ENCODE assay signal across 10 cellular contexts in the genomic region with DNA sequence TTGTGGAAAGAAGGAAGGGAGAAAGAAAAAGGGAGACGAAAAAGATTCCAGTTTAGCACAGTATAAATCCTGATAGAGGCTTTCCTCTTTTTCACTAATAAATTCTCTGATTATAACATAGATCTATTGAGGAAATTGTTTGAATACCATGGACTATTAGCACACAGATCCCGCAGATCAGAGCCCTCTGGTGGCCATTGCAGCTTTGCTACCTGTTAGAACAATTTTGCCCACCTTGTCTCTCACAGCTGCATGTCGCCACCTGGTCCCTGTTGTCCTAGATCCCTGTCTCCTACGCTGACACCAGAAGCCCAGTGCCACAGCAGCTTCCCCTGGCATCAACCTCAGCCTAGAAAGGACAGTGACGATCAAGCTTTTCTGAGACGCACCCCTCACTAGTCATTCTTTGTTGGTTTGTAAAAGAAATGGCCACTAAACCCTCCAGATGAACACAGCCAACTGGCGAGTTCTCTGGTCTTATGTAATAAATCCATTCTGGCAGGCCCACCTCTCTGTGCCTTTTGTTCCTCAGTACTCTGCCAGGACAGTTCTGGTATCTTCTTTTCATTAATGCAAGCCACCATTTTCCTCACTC. TPM values are rescaled to one million over a fixed set of nuclear protein-coding genes. Genes with fewer than 3 reads are reported as not detected.
DNase-seq lines count a peak whose midpoint lies in the region; ATAC-seq, FAIRE-seq and TF ChIP-seq lines count a peak whose summit lies in the region.
"Had no signal": no experiment of that assay in that cellular context is flagged by ENCODE, and none has a peak within 500 bp of the region (broad histone marks: within the 10 kb centered on the region; RNA-seq: fewer than 3 reads in every experiment).

No MANE protein-coding gene starts in this region.

- FAIRE-seq in keratinocyte (lab: Jason Lieb, UNC) (no peak), H54 (lab: Jason Lieb, UNC) (no peak)

- no peak for ATAC-seq in GM18505 (IDR thresholded peaks at IDR 0.05; ENCODE audit: unreplicated experiment)

- H3K4me3 ChIP-seq in HAP-1 (no peak overlapping the region), keratinocyte (ENCODE audit: control insufficient read depth in 2 of 3, extremely low read depth in 1 of 3, insufficient read depth in 2 of 3, low read depth in 1 of 3, low read length in 3 of 3) (no peak overlapping the region)
- H3K4me3 ChIP-seq: lung, SK-N-MC had no signal

- H3K9me3 ChIP-seq in HAP-1 (no peaks in the 10 kb centered on the region), keratinocyte (ENCODE audit: control insufficient read depth, low read depth, low read length) (no peaks in the 10 kb centered on the region)

- TF ChIP-seq CTCF in keratinocyte (optimal IDR thresholded peaks at IDR 0.05 in 1 of 3, IDR thresholded peaks at IDR 0.05 in 1 of 3, conservative IDR thresholded peaks at IDR 0.05 in 1 of 3; ENCODE audit: extremely low read depth in 1 of 3, insufficient read depth in 2 of 3, low read length in 3 of 3) = peak; percentile 50 to 71 (median 69)

- H3K79me2 ChIP-seq in keratinocyte (ENCODE audit: control insufficient read depth, insufficient read depth, low read length) = no peaks in the 10 kb centered on the region

- TF ChIP-seq POLR2A in H54 (IDR thresholded peaks at IDR 0.05; ENCODE audit: low read depth, low read length) (no peak), GM18505 (IDR thresholded peaks at IDR 0.05; ENCODE audit: borderline replicate concordance, extremely low read depth, insufficient read depth, insufficient read length) (no peak)

- H4K20me1 ChIP-seq in keratinocyte (ENCODE audit: control insufficient read depth, extremely low read depth, insufficient read depth, low read length) = no peaks in the 10 kb centered on the region

- H3K9me1 ChIP-seq in keratinocyte (ENCODE audit: control insufficient read depth, extremely low read depth, insufficient read depth, low read length) = no peaks in the 10 kb centered on the region

- dilution Hi-C loops in keratinocyte (cut with MboI; ENCODE audit: extremely low pct_ligation_motif_present, low sequenced_read_pairs) = no loop called here

- no peaks in the 10 kb centered on the region for H3K27me3 ChIP-seq in HAP-1 (ENCODE audit: low read depth)
- no peaks in the 10 kb centered on the region for H3K27me3 ChIP-seq in keratinocyte (ENCODE audit: control insufficient read depth, extremely low read depth, insufficient read depth, low read length)

- H3K36me3 ChIP-seq in HAP-1 (replicated peaks) (no peaks in the 10 kb centered on the region), keratinocyte (ENCODE audit: control insufficient read depth in 2 of 2, extremely low read depth in 1 of 2, insufficient read depth in 2 of 2, low read length in 2 of 2) (no peaks in the 10 kb centered on the region)

- no peak overlapping the region for H2AFZ ChIP-seq in keratinocyte (ENCODE audit: control insufficient read depth, low read length)

- no peak overlapping the region for H3K27ac ChIP-seq in keratinocyte (ENCODE audit: control insufficient read depth, insufficient read depth, low read length)
- H3K27ac ChIP-seq: SK-N-MC had no signal

- no peak overlapping the region for H3K9ac ChIP-seq in keratinocyte (ENCODE audit: control insufficient read depth, extremely low read depth, insufficient read depth, low read length)

- DNase-seq in DMS53 treated with DMSO at 0.1 percent for 48 hours (lab: John Stamatoyannopoulos, UW; ENCODE audit: unreplicated experiment) (peak; percentile 17), HAP-1 (ENCODE audit: low spot score in 2 of 2) (peak; percentile 28 to 58), RKO (ENCODE audit: low spot score) (peak; percentile 17), keratinocyte (ENCODE audit: low read depth, low spot score) (no peak), amygdala (lab: John Stamatoyannopoulos, UW) (no peak), H54 (ENCODE audit: insufficient read length, low spot score) (no peak)
- DNase-seq in activated naive CD4-positive, alpha-beta T cell treated with Interleukin-2 at 50 U/mL for 16 hours = no peak

- in situ Hi-C loops in HAP-1 (cut with MboI; ENCODE audit: low sequenced_read_pairs) = no loop called here

- no peaks in the 10 kb centered on the region for H3K4me1 ChIP-seq in HAP-1
- no peaks in the 10 kb centered on the region for H3K4me1 ChIP-seq in keratinocyte (ENCODE audit: control insufficient read depth, extremely low read depth, insufficient read depth, low read length)

- no peak overlapping the region for H3K4me2 ChIP-seq in keratinocyte (ENCODE audit: control insufficient read depth, extremely low read depth, insufficient read depth, low read depth, low read length)

RNA-seq across cellular contexts. Expression of gene GPHB5, which starts 9.9 kb away (rescaled TPM):
- polyA plus RNA-seq in keratinocyte = not detected in 3 replicates
- not detected for polyA plus RNA-seq in keratinocyte (2011; ENCODE audit: low read depth)
- polyA plus RNA-seq in keratinocyte (2011; cell fraction: cytosol; rRNA removed) = not detected in 2 replicates
- polyA plus RNA-seq in keratinocyte (2011; cell fraction: nucleus; rRNA removed) = not detected in 2 replicates
- not detected in 2 replicates for polyA plus RNA-seq in keratinocyte (2012; ENCODE audit: low replicate concordance)
- not detected in 3 replicates for polyA minus RNA-seq in keratinocyte
- polyA minus RNA-seq in keratinocyte (2011; cell fraction: cytosol; rRNA and poly(A)+ RNA removed) = not detected
- not detected in 2 replicates for polyA minus RNA-seq in keratinocyte (2011; cell fraction: nucleus; rRNA and poly(A)+ RNA removed)
- polyA plus RNA-seq: lung had no signal

Comparison
In these comparisons a context has a peak if more than half of its experiments do, and no peak if none do; other contexts are left out.
1. DNase-seq: peak in DMS53 treated with DMSO at 0.1 percent for 48 hours (single experiment), HAP-1 (2 of 2) and RKO (single experiment); none in keratinocyte (single experiment), amygdala (0 of 56), H54 (single experiment) and activated naive CD4-positive, alpha-beta T cell treated with Interleukin-2 at 50 U/mL for 16 hours (single experiment).